In genomic region chr6:124882580-124883393, GRCh38 we compare ENCODE assay signal across 11 cellular contexts.
DNase-seq lines count a peak whose midpoint lies in the region; ATAC-seq and TF ChIP-seq lines count a peak whose summit lies in the region.
"Had no signal": no experiment of that assay in that cellular context is flagged by ENCODE, and none has a peak within 500 bp of the region (broad histone marks: within the 10 kb centered on the region; RNA-seq: fewer than 3 reads in every experiment).

No MANE protein-coding gene starts in this region.

- H3K27ac ChIP-seq in mesodermal cell (ENCODE audit: low read depth, low read length, severe bottlenecking): peak overlapping the region; percentile 66
- H3K27ac ChIP-seq: SJSA1 had no signal

- peak; percentile 81 for DNase-seq in AG10803 (ENCODE audit: low read depth)
- peak; percentile 78 for DNase-seq in HT1080 (ENCODE audit: low read depth)
- peak; percentile 80 to 88 for DNase-seq in cardiac fibroblast (ENCODE audit: low read depth in 2 of 2)
- no peak for DNase-seq in left colon
- no peak for DNase-seq in NCI-H128 (lab: John Stamatoyannopoulos, UW; ENCODE audit: unreplicated experiment)
- DNase-seq: caudate nucleus, occipital lobe had no signal

- ATAC-seq in left colon (no peak), GM18519 (IDR thresholded peaks at IDR 0.05; ENCODE audit: low FRiP score, unreplicated experiment) (no peak), GM19023 (IDR thresholded peaks at IDR 0.05; ENCODE audit: unreplicated experiment) (no peak)

- no peak overlapping the region for H3K4me3 ChIP-seq in AG10803 (ENCODE audit: low read length)
- peak overlapping the region in 1 of 2 donors; percentile 27 for H3K4me3 ChIP-seq in cardiac fibroblast (replicated peaks in 1 of 2; ENCODE audit: low read depth in 2 of 2, low read length in 2 of 2)
- no peak overlapping the region for H3K4me3 ChIP-seq in mesodermal cell (ENCODE audit: extremely low read depth, insufficient read depth, low read length, poor library complexity, severe bottlenecking)
- H3K4me3 ChIP-seq: SJSA1 had no signal

- intact Hi-C loops in left colon (cut with DNase I, micrococcal nuclease): no loop called here

- H3K4me1 ChIP-seq in mesodermal cell (ENCODE audit: control insufficient read depth, insufficient read depth, low read length, poor library complexity, severe bottlenecking): peaks cover 12% of the 10 kb centered on the region

- WGBS in mesodermal cell (ENCODE audit: insufficient coverage in 2 of 2), 2 experiments: 57 to 67% methylated on average over 1 of the region's 4 CpGs

- no peaks in the 10 kb centered on the region for H3K36me3 ChIP-seq in mesodermal cell (ENCODE audit: control insufficient read depth, insufficient read depth, low read length)
- H3K36me3 ChIP-seq: SJSA1 had no signal

- no peak for TF ChIP-seq CTCF in AG10803 (conservative IDR thresholded peaks at IDR 0.05; ENCODE audit: low read length)
- no peak for TF ChIP-seq CTCF in cardiac fibroblast (IDR thresholded peaks at IDR 0.05; ENCODE audit: low read depth, low read length)

- H3K9me3 ChIP-seq in mesodermal cell (ENCODE audit: control insufficient read depth, low read length): no peaks in the 10 kb centered on the region
- H3K9me3 ChIP-seq: SJSA1 had no signal

Comparison
In these comparisons a context has a peak if more than half of its experiments do, and no peak if none do; other contexts are left out.
1. DNase-seq: peak in AG10803 (single experiment), HT1080 (single experiment) and cardiac fibroblast (2 of 2); none in left colon (0 of 2) and NCI-H128 (single experiment).